1 cellular context compared by ENCODE assay signal in the genomic region with DNA sequence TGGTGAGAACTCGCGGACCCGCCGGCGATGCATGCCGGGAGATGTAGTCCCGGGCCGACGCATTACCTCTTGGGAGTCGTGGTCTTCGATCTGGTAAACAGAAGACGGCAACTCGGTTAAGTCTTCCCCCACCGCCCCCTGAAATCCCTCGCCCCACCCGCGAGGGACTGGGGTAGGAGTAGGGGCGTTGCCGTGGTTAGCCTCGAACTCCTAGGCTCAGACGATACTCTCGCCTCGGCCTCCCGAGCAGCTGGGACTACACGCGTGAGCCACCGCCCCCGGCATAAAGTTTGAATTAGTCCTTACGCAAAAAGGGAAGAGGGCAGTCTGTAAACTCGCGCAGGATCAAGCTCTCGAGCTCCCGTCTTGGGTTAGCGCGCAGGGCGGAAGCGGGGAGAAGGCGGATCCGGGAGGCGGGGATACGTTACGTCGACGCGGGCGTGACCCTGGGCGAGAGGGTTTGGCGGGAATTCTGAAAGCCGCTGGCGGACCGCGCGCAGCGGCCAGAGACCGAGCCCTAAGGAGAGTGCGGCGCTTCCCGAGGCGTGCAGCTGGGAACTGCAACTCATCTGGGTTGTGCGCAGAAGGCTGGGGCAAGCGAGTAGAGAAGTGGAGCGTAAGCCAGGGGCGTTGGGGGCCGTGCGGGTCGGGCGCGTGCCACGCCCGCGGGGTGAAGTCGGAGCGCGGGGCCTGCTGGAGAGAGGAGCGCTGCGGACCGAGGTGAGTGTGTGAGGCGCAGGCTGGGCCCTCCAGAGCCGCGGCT.
TF ChIP-seq lines count a peak whose summit lies in the region.

A gene (plus strand): TSS at position 469 of the 763 bp plus-strand sequence. CDS start 3,585 bp downstream, outside the sequence.

TF ChIP-seq in HepG2, 621 proteins besides CTCF, POLR2A, EP300 and RAD21 (continued from another document and continues in another):
- TF ChIP-seq, protein P1, sequence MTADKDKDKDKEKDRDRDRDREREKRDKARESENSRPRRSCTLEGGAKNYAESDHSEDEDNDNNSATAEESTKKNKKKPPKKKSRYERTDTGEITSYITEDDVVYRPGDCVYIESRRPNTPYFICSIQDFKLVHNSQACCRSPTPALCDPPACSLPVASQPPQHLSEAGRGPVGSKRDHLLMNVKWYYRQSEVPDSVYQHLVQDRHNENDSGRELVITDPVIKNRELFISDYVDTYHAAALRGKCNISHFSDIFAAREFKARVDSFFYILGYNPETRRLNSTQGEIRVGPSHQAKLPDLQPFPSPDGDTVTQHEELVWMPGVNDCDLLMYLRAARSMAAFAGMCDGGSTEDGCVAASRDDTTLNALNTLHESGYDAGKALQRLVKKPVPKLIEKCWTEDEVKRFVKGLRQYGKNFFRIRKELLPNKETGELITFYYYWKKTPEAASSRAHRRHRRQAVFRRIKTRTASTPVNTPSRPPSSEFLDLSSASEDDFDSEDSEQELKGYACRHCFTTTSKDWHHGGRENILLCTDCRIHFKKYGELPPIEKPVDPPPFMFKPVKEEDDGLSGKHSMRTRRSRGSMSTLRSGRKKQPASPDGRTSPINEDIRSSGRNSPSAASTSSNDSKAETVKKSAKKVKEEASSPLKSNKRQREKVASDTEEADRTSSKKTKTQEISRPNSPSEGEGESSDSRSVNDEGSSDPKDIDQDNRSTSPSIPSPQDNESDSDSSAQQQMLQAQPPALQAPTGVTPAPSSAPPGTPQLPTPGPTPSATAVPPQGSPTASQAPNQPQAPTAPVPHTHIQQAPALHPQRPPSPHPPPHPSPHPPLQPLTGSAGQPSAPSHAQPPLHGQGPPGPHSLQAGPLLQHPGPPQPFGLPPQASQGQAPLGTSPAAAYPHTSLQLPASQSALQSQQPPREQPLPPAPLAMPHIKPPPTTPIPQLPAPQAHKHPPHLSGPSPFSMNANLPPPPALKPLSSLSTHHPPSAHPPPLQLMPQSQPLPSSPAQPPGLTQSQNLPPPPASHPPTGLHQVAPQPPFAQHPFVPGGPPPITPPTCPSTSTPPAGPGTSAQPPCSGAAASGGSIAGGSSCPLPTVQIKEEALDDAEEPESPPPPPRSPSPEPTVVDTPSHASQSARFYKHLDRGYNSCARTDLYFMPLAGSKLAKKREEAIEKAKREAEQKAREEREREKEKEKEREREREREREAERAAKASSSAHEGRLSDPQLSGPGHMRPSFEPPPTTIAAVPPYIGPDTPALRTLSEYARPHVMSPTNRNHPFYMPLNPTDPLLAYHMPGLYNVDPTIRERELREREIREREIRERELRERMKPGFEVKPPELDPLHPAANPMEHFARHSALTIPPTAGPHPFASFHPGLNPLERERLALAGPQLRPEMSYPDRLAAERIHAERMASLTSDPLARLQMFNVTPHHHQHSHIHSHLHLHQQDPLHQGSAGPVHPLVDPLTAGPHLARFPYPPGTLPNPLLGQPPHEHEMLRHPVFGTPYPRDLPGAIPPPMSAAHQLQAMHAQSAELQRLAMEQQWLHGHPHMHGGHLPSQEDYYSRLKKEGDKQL (CRISPR knock-in tag; IDR thresholded peaks at IDR 0.05; ENCODE audit: low read depth) = no peak
- TF ChIP-seq DPF2 (CRISPR knock-in tag; IDR thresholded peaks at IDR 0.05; ENCODE audit: borderline replicate concordance, low read depth) (no peak), ZNF547 (CRISPR knock-in tag; IDR thresholded peaks at IDR 0.05) (peak; percentile 96), SIN3A (IDR thresholded peaks at IDR 0.05; ENCODE audit: borderline replicate concordance, low read depth, low read length) (peak; percentile 97), ARNT2 (CRISPR knock-in tag; IDR thresholded peaks at IDR 0.05; ENCODE audit: low read depth) (peak; percentile 95), SUZ12 (IDR thresholded peaks at IDR 0.05; ENCODE audit: low read depth, low read length) (peak; percentile 63), ZNF720 (CRISPR knock-in tag; IDR thresholded peaks at IDR 0.05) (no peak; the same call in 1 of the 2 replicates), ATRX (CRISPR knock-in tag; IDR thresholded peaks at IDR 0.05; ENCODE audit: borderline replicate concordance) (no peak), RNF2 (conservative IDR thresholded peaks at IDR 0.05; ENCODE audit: low read depth) (no peak), YEATS4 (CRISPR knock-in tag; IDR thresholded peaks at IDR 0.05; ENCODE audit: borderline replicate concordance) (peak; percentile 89; the same call in 1 of the 2 replicates), ZSCAN21 (CRISPR knock-in tag; IDR thresholded peaks at IDR 0.05; ENCODE audit: borderline replicate concordance) (no peak), MEIS2 (CRISPR knock-in tag; IDR thresholded peaks at IDR 0.05) (peak; percentile 79; the same call in 1 of the 2 replicates), RBM39 (IDR thresholded peaks at IDR 0.05; ENCODE audit: low read depth, low read length, poor library complexity, severe bottlenecking) (peak; percentile 67), ZMYM3 (CRISPR knock-in tag; IDR thresholded peaks at IDR 0.05) (no peak; the same call in 1 of the 2 replicates), ATF7-NPFF (CRISPR knock-in tag; IDR thresholded peaks at IDR 0.05; ENCODE audit: low read depth) (peak; percentile 96), ZFP1 (CRISPR knock-in tag; IDR thresholded peaks at IDR 0.05) (no peak), SPEN (CRISPR knock-in tag; IDR thresholded peaks at IDR 0.05; ENCODE audit: low read depth) (peak; percentile 61; the same call in 1 of the 2 replicates), ZNF713 (CRISPR knock-in tag; IDR thresholded peaks at IDR 0.05) (no peak), ZFX (CRISPR knock-in tag; IDR thresholded peaks at IDR 0.05; ENCODE audit: low read depth) (peak; percentile 70), SMARCC2 (IDR thresholded peaks at IDR 0.05) (no peak), IRF2 (CRISPR knock-in tag; IDR thresholded peaks at IDR 0.05) (peak; percentile 63)
- TF ChIP-seq, protein P2, sequence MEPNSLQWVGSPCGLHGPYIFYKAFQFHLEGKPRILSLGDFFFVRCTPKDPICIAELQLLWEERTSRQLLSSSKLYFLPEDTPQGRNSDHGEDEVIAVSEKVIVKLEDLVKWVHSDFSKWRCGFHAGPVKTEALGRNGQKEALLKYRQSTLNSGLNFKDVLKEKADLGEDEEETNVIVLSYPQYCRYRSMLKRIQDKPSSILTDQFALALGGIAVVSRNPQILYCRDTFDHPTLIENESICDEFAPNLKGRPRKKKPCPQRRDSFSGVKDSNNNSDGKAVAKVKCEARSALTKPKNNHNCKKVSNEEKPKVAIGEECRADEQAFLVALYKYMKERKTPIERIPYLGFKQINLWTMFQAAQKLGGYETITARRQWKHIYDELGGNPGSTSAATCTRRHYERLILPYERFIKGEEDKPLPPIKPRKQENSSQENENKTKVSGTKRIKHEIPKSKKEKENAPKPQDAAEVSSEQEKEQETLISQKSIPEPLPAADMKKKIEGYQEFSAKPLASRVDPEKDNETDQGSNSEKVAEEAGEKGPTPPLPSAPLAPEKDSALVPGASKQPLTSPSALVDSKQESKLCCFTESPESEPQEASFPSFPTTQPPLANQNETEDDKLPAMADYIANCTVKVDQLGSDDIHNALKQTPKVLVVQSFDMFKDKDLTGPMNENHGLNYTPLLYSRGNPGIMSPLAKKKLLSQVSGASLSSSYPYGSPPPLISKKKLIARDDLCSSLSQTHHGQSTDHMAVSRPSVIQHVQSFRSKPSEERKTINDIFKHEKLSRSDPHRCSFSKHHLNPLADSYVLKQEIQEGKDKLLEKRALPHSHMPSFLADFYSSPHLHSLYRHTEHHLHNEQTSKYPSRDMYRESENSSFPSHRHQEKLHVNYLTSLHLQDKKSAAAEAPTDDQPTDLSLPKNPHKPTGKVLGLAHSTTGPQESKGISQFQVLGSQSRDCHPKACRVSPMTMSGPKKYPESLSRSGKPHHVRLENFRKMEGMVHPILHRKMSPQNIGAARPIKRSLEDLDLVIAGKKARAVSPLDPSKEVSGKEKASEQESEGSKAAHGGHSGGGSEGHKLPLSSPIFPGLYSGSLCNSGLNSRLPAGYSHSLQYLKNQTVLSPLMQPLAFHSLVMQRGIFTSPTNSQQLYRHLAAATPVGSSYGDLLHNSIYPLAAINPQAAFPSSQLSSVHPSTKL (CRISPR knock-in tag; IDR thresholded peaks at IDR 0.05) = no peak
- TF ChIP-seq, protein P3, sequence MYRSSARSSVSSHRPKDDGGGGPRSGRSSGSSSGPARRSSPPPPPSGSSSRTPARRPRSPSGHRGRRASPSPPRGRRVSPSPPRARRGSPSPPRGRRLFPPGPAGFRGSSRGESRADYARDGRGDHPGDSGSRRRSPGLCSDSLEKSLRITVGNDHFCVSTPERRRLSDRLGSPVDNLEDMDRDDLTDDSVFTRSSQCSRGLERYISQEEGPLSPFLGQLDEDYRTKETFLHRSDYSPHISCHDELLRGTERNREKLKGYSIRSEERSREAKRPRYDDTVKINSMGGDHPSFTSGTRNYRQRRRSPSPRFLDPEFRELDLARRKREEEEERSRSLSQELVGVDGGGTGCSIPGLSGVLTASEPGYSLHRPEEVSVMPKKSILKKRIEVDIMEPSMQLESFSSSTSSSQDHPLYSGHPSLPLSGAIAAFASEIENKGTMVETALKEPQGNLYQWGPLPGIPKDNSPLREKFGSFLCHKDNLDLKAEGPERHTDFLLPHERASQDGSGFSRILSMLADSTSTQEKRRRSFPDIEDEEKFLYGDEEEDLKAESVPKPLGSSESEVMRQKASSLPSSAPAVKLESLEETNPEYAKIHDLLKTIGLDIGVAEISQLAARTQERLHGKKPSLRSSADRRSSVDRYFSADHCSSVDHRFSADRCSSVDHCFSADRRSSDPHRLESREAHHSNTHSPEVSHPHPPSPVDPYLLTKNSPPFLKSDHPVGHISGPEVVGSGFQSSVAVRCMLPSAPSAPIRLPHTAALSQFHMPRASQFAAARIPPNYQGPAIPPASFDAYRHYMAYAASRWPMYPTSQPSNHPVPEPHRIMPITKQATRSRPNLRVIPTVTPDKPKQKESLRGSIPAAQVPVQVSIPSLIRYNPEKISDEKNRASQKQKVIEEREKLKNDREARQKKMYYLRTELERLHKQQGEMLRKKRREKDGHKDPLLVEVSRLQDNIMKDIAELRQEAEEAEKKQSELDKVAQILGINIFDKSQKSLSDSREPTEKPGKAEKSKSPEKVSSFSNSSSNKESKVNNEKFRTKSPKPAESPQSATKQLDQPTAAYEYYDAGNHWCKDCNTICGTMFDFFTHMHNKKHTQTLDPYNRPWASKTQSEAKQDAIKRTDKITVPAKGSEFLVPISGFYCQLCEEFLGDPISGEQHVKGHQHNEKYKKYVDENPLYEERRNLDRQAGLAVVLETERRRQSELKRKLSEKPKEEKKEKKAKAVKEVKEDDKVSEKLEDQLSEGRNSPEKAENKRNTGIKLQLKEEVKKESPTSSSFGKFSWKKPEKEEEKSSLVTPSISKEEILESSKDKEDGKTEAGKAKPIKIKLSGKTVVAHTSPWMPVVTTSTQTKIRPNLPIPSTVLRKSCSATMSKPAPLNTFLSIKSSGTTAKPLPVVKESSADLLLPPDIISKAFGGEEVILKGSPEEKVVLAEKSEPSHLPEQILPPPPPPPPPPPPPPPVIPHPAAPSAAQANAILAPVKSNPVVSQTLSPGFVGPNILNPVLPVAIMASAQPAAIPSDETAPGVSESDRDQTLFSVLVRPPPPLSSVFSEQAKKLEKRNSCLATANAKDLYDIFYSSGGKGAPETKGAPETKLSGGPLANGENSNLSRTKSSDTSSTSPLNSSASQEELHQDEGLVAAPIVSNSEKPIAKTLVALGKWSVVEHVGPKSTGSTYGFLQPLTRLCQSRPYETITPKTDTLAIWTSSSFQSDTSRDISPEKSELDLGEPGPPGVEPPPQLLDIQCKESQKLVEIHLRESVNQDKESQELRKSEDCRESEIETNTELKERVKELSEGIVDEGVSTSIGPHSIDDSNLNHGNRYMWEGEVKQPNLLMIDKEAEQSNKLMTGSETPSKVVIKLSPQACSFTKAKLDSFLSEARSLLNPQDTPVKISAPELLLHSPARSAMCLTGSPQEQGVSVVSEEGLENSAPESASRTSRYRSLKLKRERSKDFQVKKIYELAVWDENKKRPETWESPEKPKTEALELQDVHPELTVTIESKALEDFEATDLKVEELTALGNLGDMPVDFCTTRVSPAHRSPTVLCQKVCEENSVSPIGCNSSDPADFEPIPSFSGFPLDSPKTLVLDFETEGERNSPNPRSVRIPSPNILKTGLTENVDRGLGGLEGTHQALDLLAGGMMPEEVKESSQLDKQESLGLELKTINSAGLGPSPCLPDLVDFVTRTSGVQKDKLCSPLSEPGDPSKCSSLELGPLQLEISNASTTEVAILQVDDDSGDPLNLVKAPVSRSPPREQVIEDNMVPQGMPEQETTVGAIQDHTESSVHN (CRISPR knock-in tag; IDR thresholded peaks at IDR 0.05) = 0 out of 2 replicates have a peak, but pooled peaks have one; percentile 37
- TF ChIP-seq, protein P4, sequence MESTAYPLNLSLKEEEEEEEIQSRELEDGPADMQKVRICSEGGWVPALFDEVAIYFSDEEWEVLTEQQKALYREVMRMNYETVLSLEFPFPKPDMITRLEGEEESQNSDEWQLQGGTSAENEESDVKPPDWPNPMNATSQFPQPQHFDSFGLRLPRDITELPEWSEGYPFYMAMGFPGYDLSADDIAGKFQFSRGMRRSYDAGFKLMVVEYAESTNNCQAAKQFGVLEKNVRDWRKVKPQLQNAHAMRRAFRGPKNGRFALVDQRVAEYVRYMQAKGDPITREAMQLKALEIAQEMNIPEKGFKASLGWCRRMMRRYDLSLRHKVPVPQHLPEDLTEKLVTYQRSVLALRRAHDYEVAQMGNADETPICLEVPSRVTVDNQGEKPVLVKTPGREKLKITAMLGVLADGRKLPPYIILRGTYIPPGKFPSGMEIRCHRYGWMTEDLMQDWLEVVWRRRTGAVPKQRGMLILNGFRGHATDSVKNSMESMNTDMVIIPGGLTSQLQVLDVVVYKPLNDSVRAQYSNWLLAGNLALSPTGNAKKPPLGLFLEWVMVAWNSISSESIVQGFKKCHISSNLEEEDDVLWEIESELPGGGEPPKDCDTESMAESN (CRISPR knock-in tag; conservative IDR thresholded peaks at IDR 0.05) = peak; percentile 84; the same call in 1 of the 2 replicates
- TF ChIP-seq, protein P5, sequence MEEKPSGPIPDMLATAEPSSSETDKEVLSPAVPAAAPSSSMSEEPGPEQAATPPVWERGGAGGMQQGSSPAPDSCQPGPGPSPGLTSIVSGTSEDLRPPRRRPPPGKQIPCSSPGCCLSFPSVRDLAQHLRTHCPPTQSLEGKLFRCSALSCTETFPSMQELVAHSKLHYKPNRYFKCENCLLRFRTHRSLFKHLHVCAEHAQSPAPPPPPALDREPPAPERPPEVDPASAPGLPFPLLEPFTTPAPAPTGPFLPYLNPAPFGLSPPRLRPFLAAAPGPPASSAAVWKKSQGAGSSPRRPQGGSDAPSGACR (CRISPR knock-in tag; IDR thresholded peaks at IDR 0.05) = 0 out of 2 replicates have a peak, but pooled peaks have one; percentile 47
- TF ChIP-seq, protein P6, sequence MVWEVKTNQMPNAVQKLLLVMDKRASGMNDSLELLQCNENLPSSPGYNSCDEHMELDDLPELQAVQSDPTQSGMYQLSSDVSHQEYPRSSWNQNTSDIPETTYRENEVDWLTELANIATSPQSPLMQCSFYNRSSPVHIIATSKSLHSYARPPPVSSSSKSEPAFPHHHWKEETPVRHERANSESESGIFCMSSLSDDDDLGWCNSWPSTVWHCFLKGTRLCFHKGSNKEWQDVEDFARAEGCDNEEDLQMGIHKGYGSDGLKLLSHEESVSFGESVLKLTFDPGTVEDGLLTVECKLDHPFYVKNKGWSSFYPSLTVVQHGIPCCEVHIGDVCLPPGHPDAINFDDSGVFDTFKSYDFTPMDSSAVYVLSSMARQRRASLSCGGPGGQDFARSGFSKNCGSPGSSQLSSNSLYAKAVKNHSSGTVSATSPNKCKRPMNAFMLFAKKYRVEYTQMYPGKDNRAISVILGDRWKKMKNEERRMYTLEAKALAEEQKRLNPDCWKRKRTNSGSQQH (CRISPR knock-in tag; IDR thresholded peaks at IDR 0.05; ENCODE audit: low read depth) = peak; percentile 84; the same call in 1 of the 2 replicates
- TF ChIP-seq, protein P7, sequence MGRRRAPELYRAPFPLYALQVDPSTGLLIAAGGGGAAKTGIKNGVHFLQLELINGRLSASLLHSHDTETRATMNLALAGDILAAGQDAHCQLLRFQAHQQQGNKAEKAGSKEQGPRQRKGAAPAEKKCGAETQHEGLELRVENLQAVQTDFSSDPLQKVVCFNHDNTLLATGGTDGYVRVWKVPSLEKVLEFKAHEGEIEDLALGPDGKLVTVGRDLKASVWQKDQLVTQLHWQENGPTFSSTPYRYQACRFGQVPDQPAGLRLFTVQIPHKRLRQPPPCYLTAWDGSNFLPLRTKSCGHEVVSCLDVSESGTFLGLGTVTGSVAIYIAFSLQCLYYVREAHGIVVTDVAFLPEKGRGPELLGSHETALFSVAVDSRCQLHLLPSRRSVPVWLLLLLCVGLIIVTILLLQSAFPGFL (CRISPR knock-in tag; IDR thresholded peaks at IDR 0.05) = 0 out of 2 replicates have a peak, but pooled peaks have one; percentile 61
